In genomic region chr20:5655704-5656103, GRCh38 we compare ENCODE assay signal across 1 cellular context.
TF ChIP-seq lines count a peak whose summit lies in the region.

No MANE protein-coding gene starts in this region.

TF ChIP-seq in GM12878, 131 proteins besides CTCF, POLR2A, EP300 and RAD21:
- TF ChIP-seq SMARCA5 (IDR thresholded peaks at IDR 0.05) (0 out of 2 replicates have a peak, but pooled peaks have one; percentile 25), ZNF687 (IDR thresholded peaks at IDR 0.05) (0 out of 2 replicates have a peak, but pooled peaks have one; percentile 25), ZNF24 (IDR thresholded peaks at IDR 0.05) (0 out of 2 replicates have a peak, but pooled peaks have one; percentile 22), IKZF2 (IDR thresholded peaks at IDR 0.05) (peak in 1 of 2 experiments; percentile 11; a peak in 1 of 4 replicates), ZNF217 (IDR thresholded peaks at IDR 0.05) (peak; percentile 51)
